ENCODE assay signal across 8 cellular contexts in the genomic region with DNA sequence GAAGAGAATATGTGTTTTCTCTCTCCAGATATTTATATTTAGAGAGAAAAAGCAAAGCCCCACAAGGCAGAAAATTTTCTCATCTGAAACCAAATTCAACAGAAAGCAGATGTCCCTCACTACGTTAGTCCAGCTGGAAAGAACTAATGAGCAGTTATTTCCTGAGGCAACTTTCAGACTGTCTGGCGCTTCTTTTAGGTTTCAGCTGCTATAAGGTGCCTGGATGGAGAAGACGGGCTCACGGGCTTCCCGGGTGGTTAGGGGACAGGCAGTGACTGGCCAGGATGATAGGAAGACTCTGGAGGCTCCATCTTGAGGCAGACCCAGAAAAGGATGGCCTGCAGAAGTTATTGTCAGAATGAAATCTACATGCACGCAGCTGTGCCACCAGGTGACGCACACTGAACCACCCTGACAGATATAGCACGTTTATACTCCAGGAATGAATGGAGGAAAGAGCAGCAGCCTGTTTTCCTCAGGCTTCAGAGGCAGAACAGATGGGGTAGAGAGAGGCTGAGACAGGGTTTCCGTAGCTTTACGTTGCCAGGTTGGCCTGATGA.
DNase-seq lines count a peak whose midpoint lies in the region; ATAC-seq lines count a peak whose summit lies in the region.

No MANE protein-coding gene starts in this region.

- DNase-seq in DMS 273 treated with DMSO at 0.1 percent for 48 hours (lab: John Stamatoyannopoulos, UW) (peak; percentile 77), NCI-H1694 (lab: John Stamatoyannopoulos, UW) (peak; percentile 96), fibroblast of the conjunctiva (ENCODE audit: low read depth) (peak; percentile 4), SW 1271 (lab: John Stamatoyannopoulos, UW) (no peak), KG1 (lab: John Stamatoyannopoulos, UW) (no peak), NCI-H2029 treated with DMSO at 0.1 percent for 48 hours (lab: John Stamatoyannopoulos, UW) (no peak)
- no peak for DNase-seq in activated CD4-positive, CD25-positive, alpha-beta regulatory T cell treated with anti-CD3 and anti-CD28 coated beads, Interleukin-2, amount 50 U/mL, for 72 hours

- ATAC-seq in GM19395 (IDR thresholded peaks at IDR 0.05; ENCODE audit: unreplicated experiment): peak; percentile 78

Comparison
In these comparisons a context has a peak if more than half of its experiments do, and no peak if none do; other contexts are left out.
1. DNase-seq: peak in DMS 273 treated with DMSO at 0.1 percent for 48 hours (single experiment), NCI-H1694 (single experiment) and fibroblast of the conjunctiva (single experiment); none in activated CD4-positive, CD25-positive, alpha-beta regulatory T cell treated with anti-CD3 and anti-CD28 coated beads, Interleukin-2, amount 50 U/mL, for 72 hours (single experiment), SW 1271 (0 of 2), KG1 (single experiment) and NCI-H2029 treated with DMSO at 0.1 percent for 48 hours (single experiment).